25 cellular contexts compared by ENCODE assay signal in the genomic region with DNA sequence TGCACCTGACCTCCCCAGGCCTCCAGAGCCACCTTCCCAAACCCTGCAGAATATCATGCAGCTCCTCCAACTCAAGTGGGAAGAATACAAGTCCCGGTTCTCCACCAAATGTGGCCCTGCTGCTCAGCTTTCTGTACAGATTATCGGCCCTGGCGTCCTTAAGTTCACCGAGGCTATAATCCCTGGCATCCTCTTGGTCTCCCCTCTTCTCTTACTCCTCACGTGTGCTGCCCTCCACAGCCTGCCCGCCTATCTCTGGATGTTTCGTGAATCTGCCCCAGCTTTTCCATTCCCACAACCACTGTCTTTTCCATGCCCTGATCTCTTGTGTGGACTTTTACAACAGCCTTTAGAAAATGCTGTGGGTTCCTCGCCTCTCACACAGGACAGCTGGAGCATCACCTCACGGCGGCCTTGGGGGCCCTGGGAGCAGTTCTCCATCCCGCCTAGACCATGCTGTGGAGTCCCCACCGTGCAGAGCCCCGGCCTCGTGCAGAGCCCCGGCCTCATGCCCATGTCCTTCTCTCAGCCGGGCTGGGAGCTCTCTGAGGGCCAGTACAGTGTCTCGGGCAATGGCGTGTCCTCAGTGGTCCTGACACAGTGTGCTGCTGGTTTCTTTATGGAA.
"Had no signal": no experiment of that assay in that cellular context is flagged by ENCODE, and none has a peak within 500 bp of the region (broad histone marks: within the 10 kb centered on the region; RNA-seq: fewer than 3 reads in every experiment).

No MANE protein-coding gene starts in this region.

- H3K27ac ChIP-seq: left ventricle myocardium inferior, neural progenitor cell, pancreas, psoas muscle, skin epidermis, suprapubic skin, thoracic aorta, tibial nerve, uterus had no signal

- H3K9ac ChIP-seq: neural progenitor cell had no signal

- DNase-seq: islet precursor cell; left ventricle myocardium inferior; mesendoderm; naive B cell; natural killer cell; nephron progenitor cell; pancreas; posterior cingulate gyrus; psoas muscle; stimulated activated CD4-positive, alpha-beta T cell treated with anti-CD3 and anti-CD28 coated beads, Interleukin-12 subunit alpha, Interleukin-12 subunit beta, amount 100 ng/mL, for 4 hours; stimulated activated CD4-positive, alpha-beta T cell treated with anti-CD3 and anti-CD28 coated beads, Interleukin-15, amount 100 ng/mL, for 24 hours; stimulated activated CD4-positive, alpha-beta T cell treated with anti-CD3 and anti-CD28 coated beads, Interleukin-2, amount 100 ng/mL, for 24 hours; stimulated activated CD4-positive, alpha-beta T cell treated with anti-CD3 and anti-CD28 coated beads, Interleukin-4, amount 100 ng/mL, for 1 hour; stimulated activated naive CD4-positive, alpha-beta T cell; uterus had no signal

- H3K27me3 ChIP-seq: neural progenitor cell, pancreas, tibial nerve, uterus had no signal

- H3K27ac Mint-ChIP-seq: mesothelial cell of epicardium; natural killer cell; nephron progenitor cell; neural progenitor cell; stimulated activated naive CD8-positive, alpha-beta T cell treated with anti-CD3 and anti-CD28 coated beads, Interleukin-15, Interleukin-2, amounts not matched to agents 100 ng/mL and 50 ng/mL, for 24 hours; type B pancreatic cell had no signal

- H3K9me3 ChIP-seq: left ventricle myocardium inferior, pancreas, psoas muscle, suprapubic skin, thoracic aorta, tibial nerve, uterus had no signal

- H3K9me3 Mint-ChIP-seq: mesothelial cell of epicardium; naive B cell; natural killer cell; neural progenitor cell; stimulated activated naive CD8-positive, alpha-beta T cell treated with anti-CD3 and anti-CD28 coated beads, Interleukin-15, Interleukin-2, amounts not matched to agents 100 ng/mL and 50 ng/mL, for 24 hours; type B pancreatic cell had no signal

- H3K4me2 ChIP-seq: neural progenitor cell had no signal

- H3K4me3 ChIP-seq: left ventricle myocardium inferior, lung, neural progenitor cell, pancreas, psoas muscle, skin epidermis, suprapubic skin, thoracic aorta, tibial nerve, uterus had no signal

- ATAC-seq: natural killer cell, pancreas, psoas muscle, sciatic nerve had no signal

- H2AFZ ChIP-seq: neural progenitor cell had no signal

- H3K4me3 Mint-ChIP-seq: mesothelial cell of epicardium; natural killer cell; nephron progenitor cell; neural progenitor cell; stimulated activated naive CD8-positive, alpha-beta T cell treated with anti-CD3 and anti-CD28 coated beads, Interleukin-15, Interleukin-2, amounts not matched to agents 100 ng/mL and 50 ng/mL, for 24 hours; type B pancreatic cell had no signal

- H3K4me1 ChIP-seq: neural progenitor cell, pancreas, psoas muscle, suprapubic skin, uterus had no signal

- H3K36me3 Mint-ChIP-seq: mesothelial cell of epicardium, naive B cell, natural killer cell, neural progenitor cell, type B pancreatic cell had no signal

- H3K36me3 ChIP-seq: left ventricle myocardium inferior, neural progenitor cell, pancreas, suprapubic skin, thoracic aorta, tibial nerve, uterus had no signal
